Comparison of ENCODE assay signal across 8 cellular contexts in the genomic region with DNA sequence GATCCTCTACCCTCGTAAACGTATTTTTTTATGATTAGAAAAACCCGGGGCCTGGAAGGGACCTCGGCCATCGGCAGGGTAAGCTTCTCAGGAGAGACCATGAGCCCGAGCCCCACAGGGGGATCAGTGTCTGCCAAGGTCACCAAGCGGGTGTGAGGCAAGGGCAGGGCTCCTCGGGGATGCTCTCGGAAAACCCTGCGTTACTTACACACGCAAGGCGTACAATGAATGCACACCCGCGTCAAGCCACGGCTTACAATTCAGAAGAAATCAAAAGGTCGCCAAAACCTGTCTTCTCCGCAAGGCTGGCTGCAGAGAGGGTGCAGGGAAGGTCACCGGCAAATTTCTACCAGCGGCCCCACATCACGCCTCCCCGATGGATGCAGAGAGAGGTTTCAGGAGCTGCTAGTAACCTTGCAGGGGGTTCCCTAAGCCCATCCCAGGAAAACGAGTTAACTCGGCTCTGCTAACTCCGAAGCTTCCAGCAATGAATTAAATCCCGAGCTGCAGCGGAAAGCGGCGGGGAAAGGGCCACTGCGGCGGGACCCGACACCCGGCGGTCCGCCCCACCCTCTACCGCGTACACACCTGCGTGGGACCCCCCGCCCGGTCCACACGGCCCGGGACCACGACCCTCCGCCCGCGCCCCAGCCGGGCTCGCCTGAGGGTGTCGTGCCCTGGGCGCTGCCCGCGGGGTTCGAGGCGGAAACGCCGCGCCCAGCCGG. TPM values are rescaled to one million over a fixed set of nuclear protein-coding genes. Genes with fewer than 3 reads are reported as not detected.
DNase-seq lines count a peak whose midpoint lies in the region; ATAC-seq and TF ChIP-seq lines count a peak whose summit lies in the region.

No MANE protein-coding gene starts in this region.

- TF ChIP-seq POLR2A in testis (IDR thresholded peaks at IDR 0.05), result no peak

- peaks cover 3% of the 10 kb centered on the region for H3K9me3 Mint-ChIP-seq in activated CD4-positive, alpha-beta T cell treated with anti-CD3 and anti-CD28 coated beads, Interleukin-2, amount 10 ng/mL, durations not matched to agents 7 days and 5 days

- no peak for ATAC-seq in HG03342 (IDR thresholded peaks at IDR 0.05; ENCODE audit: unreplicated experiment)

- H3K4me3 ChIP-seq in HL-60 (replicated peaks; ENCODE audit: insufficient read depth, low read length) (peak overlapping the region; percentile 51), duodenal mucosa (ENCODE audit: low read depth in 1 of 2, low read length in 2 of 2) (peak overlapping the region; percentile 78 to 79), mucosa of stomach (ENCODE audit: low read length) (peak overlapping the region; percentile 86), testis (peak overlapping the region; percentile 73 to 93)

- peak overlapping the region; percentile 83 for H3K4me3 Mint-ChIP-seq in activated CD4-positive, alpha-beta T cell treated with anti-CD3 and anti-CD28 coated beads, Interleukin-2, amount 10 ng/mL, durations not matched to agents 7 days and 5 days

- H3K27ac Mint-ChIP-seq in activated CD4-positive, alpha-beta T cell treated with anti-CD3 and anti-CD28 coated beads, Interleukin-2, amount 10 ng/mL, durations not matched to agents 7 days and 5 days, result peak overlapping the region; percentile 88

- intact Hi-C loops in testis (cut with DNase I; ENCODE audit: low total_unique reads), result loop anchor here (5.0 to 10.0 kb wide), 2 partner anchors 109 to 187 kb away; no protein-coding TSS in a partner anchor

- no peaks in the 10 kb centered on the region for H3K27me3 Mint-ChIP-seq in activated CD4-positive, alpha-beta T cell treated with anti-CD3 and anti-CD28 coated beads, Interleukin-2, amount 10 ng/mL, durations not matched to agents 7 days and 5 days

- H3K27ac ChIP-seq in HL-60 (replicated peaks) (no peak overlapping the region), duodenal mucosa (ENCODE audit: low read depth, low read length) (peak overlapping the region; percentile 39), testis (peak overlapping the region; percentile 53 to 92)

- WGBS in testis, 2 donors, result 0 to 1% methylated on average over 18 to 55 of the region's 57 CpGs

- peak; percentile 46 for DNase-seq in ELR (ENCODE audit: low read depth)
- peak in 1 of 2 experiments; percentile 16 for DNase-seq in HL-60 (ENCODE audit: low read depth in 1 of 2, low spot score in 1 of 2)
- peak; percentile 40 for DNase-seq in activated CD4-positive, alpha-beta T cell treated with anti-CD3 and anti-CD28 coated beads, Interleukin-2, amount 10 ng/mL, durations not matched to agents 7 days and 5 days
- peak; percentile 51 for DNase-seq in testis
- DNase-seq in iPS-NIHi7 (ENCODE audit: extremely low spot score), result no peak

- no peaks in the 10 kb centered on the region for H3K9me3 ChIP-seq in duodenal mucosa (ENCODE audit: control insufficient read depth in 1 of 2, low read length in 2 of 2)
- no peaks in the 10 kb centered on the region for H3K9me3 ChIP-seq in mucosa of stomach (ENCODE audit: control insufficient read depth, low read length)
- no peaks in the 10 kb centered on the region for H3K9me3 ChIP-seq in testis

- peaks cover 16 to 32% of the 10 kb centered on the region in 2 donors for H3K4me1 ChIP-seq in duodenal mucosa (ENCODE audit: control insufficient read depth in 1 of 2, insufficient read depth in 2 of 2, low read length in 2 of 2)
- H3K4me1 ChIP-seq in mucosa of stomach (ENCODE audit: control insufficient read depth, insufficient read depth, low read length), result peaks cover 13% of the 10 kb centered on the region
- peaks cover 31% of the 10 kb centered on the region for H3K4me1 ChIP-seq in testis

- POLR2A ChIA-PET in activated CD4-positive, alpha-beta T cell treated with anti-CD3 and anti-CD28 coated beads, Interleukin-2, amount 10 ng/mL, durations not matched to agents 7 days and 5 days (lab: Charles Lee), result no interaction called here

- TF ChIP-seq CTCF in HL-60 (IDR thresholded peaks at IDR 0.05; ENCODE audit: insufficient read depth, low read length) (no peak), testis (IDR thresholded peaks at IDR 0.05) (no peak)

- H3K27me3 ChIP-seq in HL-60 (ENCODE audit: insufficient read depth, poor library complexity, severe bottlenecking), result no peaks in the 10 kb centered on the region
- no peaks in the 10 kb centered on the region for H3K27me3 ChIP-seq in duodenal mucosa (ENCODE audit: control insufficient read depth in 1 of 2, insufficient read depth in 2 of 2, low read length in 2 of 2)
- H3K27me3 ChIP-seq in mucosa of stomach (ENCODE audit: control insufficient read depth, insufficient read depth, low read length), result no peaks in the 10 kb centered on the region
- no peaks in the 10 kb centered on the region for H3K27me3 ChIP-seq in testis

- CTCF ChIA-PET in activated CD4-positive, alpha-beta T cell treated with anti-CD3 and anti-CD28 coated beads, Interleukin-2, amount 10 ng/mL, durations not matched to agents 7 days and 5 days (lab: Charles Lee), result interaction anchor here (0.7 to 5.7 kb wide), 26 partner anchors 10 to 191 kb away, joined by 3 to 45 read pairs (median 5); no protein-coding TSS in a partner anchor

- no peaks in the 10 kb centered on the region for H3K36me3 ChIP-seq in duodenal mucosa (ENCODE audit: control insufficient read depth in 1 of 2, insufficient read depth in 2 of 2, low read length in 2 of 2)
- no peaks in the 10 kb centered on the region for H3K36me3 ChIP-seq in mucosa of stomach (ENCODE audit: control insufficient read depth, insufficient read depth, low read length)
- no peaks in the 10 kb centered on the region for H3K36me3 ChIP-seq in testis (ENCODE audit: low read depth, missing control alignments)

- peak overlapping the region; percentile 63 to 71 for H3K9ac ChIP-seq in duodenal mucosa (ENCODE audit: low read depth in 1 of 2, low read length in 2 of 2)
- H3K9ac ChIP-seq in mucosa of stomach (ENCODE audit: low read length), result peak overlapping the region; percentile 75

- H3K4me1 Mint-ChIP-seq in activated CD4-positive, alpha-beta T cell treated with anti-CD3 and anti-CD28 coated beads, Interleukin-2, amount 10 ng/mL, durations not matched to agents 7 days and 5 days, result peaks cover 61% of the 10 kb centered on the region

- H3K36me3 Mint-ChIP-seq in activated CD4-positive, alpha-beta T cell treated with anti-CD3 and anti-CD28 coated beads, Interleukin-2, amount 10 ng/mL, durations not matched to agents 7 days and 5 days (ENCODE audit: low read depth), result peaks cover 16% of the 10 kb centered on the region

RNA-seq across cellular contexts. Expression of a gene that starts 0.6 kb away (rescaled TPM):
- 10 to 100 TPM; 36.3 to 36.8 TPM for total RNA-seq in activated CD4-positive, alpha-beta T cell treated with anti-CD3 and anti-CD28 coated beads, Interleukin-2, amount 10 ng/mL, durations not matched to agents 7 days and 5 days
- total RNA-seq in testis, result 10 to 100 TPM; 38.3 to 60.0 TPM
- 48.2 TPM for polyA plus RNA-seq in testis (ENCODE audit: insufficient read depth, low read depth, low replicate concordance)
